Comparison of ENCODE assay signal across 1 cellular context in the genomic region with DNA sequence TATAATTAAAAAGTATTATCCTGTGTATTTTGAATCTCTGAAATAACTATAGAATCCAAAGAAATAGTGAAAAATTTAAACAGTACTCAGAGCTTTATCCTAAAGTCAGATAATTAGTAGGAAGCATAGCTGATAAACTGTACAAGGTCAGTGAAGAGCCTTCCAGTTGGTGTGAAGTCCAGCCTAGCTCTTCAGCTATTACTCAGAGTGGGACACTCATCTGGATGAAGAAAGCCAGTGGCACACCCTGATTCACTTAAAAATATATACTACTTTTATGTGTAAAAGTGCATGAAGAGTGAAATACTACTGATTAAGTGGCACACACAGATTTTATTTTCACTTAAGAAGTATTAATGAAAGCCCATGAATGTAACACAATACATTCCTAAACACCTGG.
TF ChIP-seq lines count a peak whose summit lies in the region.

No MANE protein-coding gene starts in this region.

TF ChIP-seq in liver, 16 proteins besides CTCF, POLR2A, EP300 and RAD21 (continued from another document):
- TF ChIP-seq, protein P1, sequence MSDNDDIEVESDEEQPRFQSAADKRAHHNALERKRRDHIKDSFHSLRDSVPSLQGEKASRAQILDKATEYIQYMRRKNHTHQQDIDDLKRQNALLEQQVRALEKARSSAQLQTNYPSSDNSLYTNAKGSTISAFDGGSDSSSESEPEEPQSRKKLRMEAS (IDR thresholded peaks at IDR 0.05): no peak
- no peak for TF ChIP-seq YY1 (IDR thresholded peaks at IDR 0.05)
- TF ChIP-seq NR2F2 (IDR thresholded peaks at IDR 0.05): no peak
- no peak for TF ChIP-seq GABPA (IDR thresholded peaks at IDR 0.05 in 1 of 2, conservative IDR thresholded peaks at IDR 0.05 in 1 of 2)
- TF ChIP-seq, protein P2, sequence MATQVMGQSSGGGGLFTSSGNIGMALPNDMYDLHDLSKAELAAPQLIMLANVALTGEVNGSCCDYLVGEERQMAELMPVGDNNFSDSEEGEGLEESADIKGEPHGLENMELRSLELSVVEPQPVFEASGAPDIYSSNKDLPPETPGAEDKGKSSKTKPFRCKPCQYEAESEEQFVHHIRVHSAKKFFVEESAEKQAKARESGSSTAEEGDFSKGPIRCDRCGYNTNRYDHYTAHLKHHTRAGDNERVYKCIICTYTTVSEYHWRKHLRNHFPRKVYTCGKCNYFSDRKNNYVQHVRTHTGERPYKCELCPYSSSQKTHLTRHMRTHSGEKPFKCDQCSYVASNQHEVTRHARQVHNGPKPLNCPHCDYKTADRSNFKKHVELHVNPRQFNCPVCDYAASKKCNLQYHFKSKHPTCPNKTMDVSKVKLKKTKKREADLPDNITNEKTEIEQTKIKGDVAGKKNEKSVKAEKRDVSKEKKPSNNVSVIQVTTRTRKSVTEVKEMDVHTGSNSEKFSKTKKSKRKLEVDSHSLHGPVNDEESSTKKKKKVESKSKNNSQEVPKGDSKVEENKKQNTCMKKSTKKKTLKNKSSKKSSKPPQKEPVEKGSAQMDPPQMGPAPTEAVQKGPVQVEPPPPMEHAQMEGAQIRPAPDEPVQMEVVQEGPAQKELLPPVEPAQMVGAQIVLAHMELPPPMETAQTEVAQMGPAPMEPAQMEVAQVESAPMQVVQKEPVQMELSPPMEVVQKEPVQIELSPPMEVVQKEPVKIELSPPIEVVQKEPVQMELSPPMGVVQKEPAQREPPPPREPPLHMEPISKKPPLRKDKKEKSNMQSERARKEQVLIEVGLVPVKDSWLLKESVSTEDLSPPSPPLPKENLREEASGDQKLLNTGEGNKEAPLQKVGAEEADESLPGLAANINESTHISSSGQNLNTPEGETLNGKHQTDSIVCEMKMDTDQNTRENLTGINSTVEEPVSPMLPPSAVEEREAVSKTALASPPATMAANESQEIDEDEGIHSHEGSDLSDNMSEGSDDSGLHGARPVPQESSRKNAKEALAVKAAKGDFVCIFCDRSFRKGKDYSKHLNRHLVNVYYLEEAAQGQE (IDR thresholded peaks at IDR 0.05): no peak
- no peak for TF ChIP-seq HNF4G (IDR thresholded peaks at IDR 0.05)
